Comparison of ENCODE assay signal across 31 cellular contexts in the genomic region with DNA sequence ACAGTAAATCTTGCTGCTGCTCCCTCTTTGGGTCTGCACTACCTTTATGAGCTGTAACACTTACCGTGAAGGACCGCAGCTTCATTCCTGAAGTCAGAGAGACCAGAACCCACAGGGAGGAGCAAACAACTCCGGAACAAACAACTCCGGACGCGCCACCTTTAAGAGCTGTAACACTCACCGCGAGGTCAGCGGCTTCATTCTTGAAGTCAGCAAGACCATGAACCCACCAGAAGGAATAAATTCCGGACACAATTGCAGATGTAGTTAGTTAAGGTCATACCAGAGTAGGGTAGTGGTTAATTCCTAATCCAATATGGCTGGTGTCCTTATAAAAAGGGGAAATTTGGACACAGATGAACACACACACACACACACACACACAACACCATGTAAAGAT. TPM values are rescaled to one million over a fixed set of nuclear protein-coding genes. Genes with fewer than 3 reads are reported as not detected.
"Had no signal": no experiment of that assay in that cellular context is flagged by ENCODE, and none has a peak within 500 bp of the region (broad histone marks: within the 10 kb centered on the region; RNA-seq: fewer than 3 reads in every experiment).

No MANE protein-coding gene starts in this region.

- H3K36me3 Mint-ChIP-seq: activated naive CD8-positive, alpha-beta T cell; mesothelial cell of epicardium; naive B cell had no signal

- H3K4me1 ChIP-seq: adrenal gland, ascending aorta, gastrocnemius medialis, right lobe of liver, testis, transverse colon, uterus had no signal

- H3K4me3 ChIP-seq: adrenal gland, ascending aorta, gastrocnemius medialis, right lobe of liver, transverse colon, uterus had no signal

- H3K4me3 Mint-ChIP-seq: activated naive CD8-positive, alpha-beta T cell; mesothelial cell of epicardium; naive B cell; T-helper 17 cell had no signal

- H3K4me1 Mint-ChIP-seq: naive B cell, T-helper 17 cell had no signal

- H3K27ac ChIP-seq: adrenal gland, ascending aorta, right lobe of liver, transverse colon, uterus, WERI-Rb-1 had no signal

- DNase-seq: activated CD4-positive, alpha-beta T cell treated with anti-CD3 and anti-CD28 coated beads for 48 hours; activated CD4-positive, alpha-beta T cell treated with anti-CD3 and anti-CD28 coated beads, Interleukin-2, amount 50 U/mL, for 48 hours; activated CD8-positive, alpha-beta memory T cell treated with anti-CD3 and anti-CD28 coated beads for 24 hours; activated effector memory CD4-positive, alpha-beta T cell treated with Interleukin-2 at 50 U/mL for 16 hours; activated naive CD4-positive, alpha-beta T cell treated with Interleukin-2 at 50 U/mL for 16 hours; adrenal gland; central memory CD4-positive, alpha-beta T cell; gastrocnemius medialis; head of caudate nucleus; hippocampal formation; left colon; mammary epithelial cell; naive B cell; right lobe of liver; stimulated activated CD4-positive, alpha-beta T cell treated with anti-CD3 and anti-CD28 coated beads, Interleukin-12 subunit alpha, Interleukin-12 subunit beta, amount 100 ng/mL, for 4 hours; stimulated activated CD4-positive, alpha-beta T cell treated with anti-CD3 and anti-CD28 coated beads, Interleukin-4, amount 100 ng/mL, for 1 hour; stimulated activated naive CD8-positive, alpha-beta T cell treated with anti-CD3 and anti-CD28 coated beads, Interleukin-15, Interleukin-2, amounts not matched to agents 100 U/mL and 50 U/mL, for 24 hours; T-helper 17 cell; T1000; testis; transverse colon; uterus; WERI-Rb-1 had no signal

- H3K27ac Mint-ChIP-seq: activated naive CD8-positive, alpha-beta T cell; naive B cell; T-helper 17 cell had no signal

- H3K27me3 Mint-ChIP-seq: activated naive CD8-positive, alpha-beta T cell had no signal

- H3K9me3 ChIP-seq: adrenal gland, ascending aorta, gastrocnemius medialis, right lobe of liver, testis, transverse colon, uterus had no signal

- ATAC-seq: activated CD4-positive, CD25-positive, alpha-beta regulatory T cell treated with anti-CD3 and anti-CD28 coated beads, Interleukin-2, amount 50 U/mL, for 24 hours; gastrocnemius medialis; left colon; right lobe of liver; stimulated activated naive CD8-positive, alpha-beta T cell treated with anti-CD3 and anti-CD28 coated beads, Interleukin-15, Interleukin-2, amounts not matched to agents 100 U/mL and 50 U/mL, for 24 hours; T-helper 17 cell had no signal

- H3K36me3 ChIP-seq: adrenal gland, ascending aorta, gastrocnemius medialis, right lobe of liver, transverse colon, uterus, WERI-Rb-1 had no signal

- H3K27me3 ChIP-seq: adrenal gland, ascending aorta, gastrocnemius medialis, right lobe of liver, testis, transverse colon, uterus had no signal

RNA-seq across cellular contexts. Expression of a gene that starts 37.7 kb away (rescaled TPM):
- total RNA-seq: adrenal gland, ascending aorta, gastrocnemius medialis, left colon, omental fat pad, pulmonary artery endothelial cell, skeletal muscle tissue, T-helper 17 cell, transverse colon had no signal
- polyA plus RNA-seq: adrenal gland, keratinocyte had no signal
